In genomic region chr2:109346601-109347228, GRCh38 we compare ENCODE assay signal across 22 cellular contexts.
DNase-seq lines count a peak whose midpoint lies in the region; ATAC-seq and TF ChIP-seq lines count a peak whose summit lies in the region.
"Had no signal": no experiment of that assay in that cellular context is flagged by ENCODE, and none has a peak within 500 bp of the region (broad histone marks: within the 10 kb centered on the region; RNA-seq: fewer than 3 reads in every experiment).

No MANE protein-coding gene starts in this region.

- H3K36me3 ChIP-seq in CD8-positive, alpha-beta T cell (ENCODE audit: insufficient read depth, low read length): no peaks in the 10 kb centered on the region

- no peaks in the 10 kb centered on the region for H3K36me3 Mint-ChIP-seq in CD8-positive, alpha-beta T cell
- H3K36me3 Mint-ChIP-seq in brain (no peaks in the 10 kb centered on the region), osteocyte (ENCODE audit: unreplicated experiment) (peaks cover 5% of the 10 kb centered on the region)
- H3K36me3 Mint-ChIP-seq in effector memory CD8-positive, alpha-beta T cell (ENCODE audit: insufficient read depth): no peaks in the 10 kb centered on the region
- no peaks in the 10 kb centered on the region for H3K36me3 Mint-ChIP-seq in T-helper 2 cell treated with Interferon-gamma antibody and Interleukin-4, amounts not matched to agents 5 μg/mL and 100 μg/mL, for 36 hours (ENCODE audit: low read depth)
- H3K36me3 Mint-ChIP-seq: CD4-positive, alpha-beta memory T cell had no signal

- H3K4me1 ChIP-seq in CD8-positive, alpha-beta T cell (ENCODE audit: insufficient read depth, low read length): peaks cover 48% of the 10 kb centered on the region

- no peaks in the 10 kb centered on the region for H3K9me3 ChIP-seq in CD8-positive, alpha-beta T cell (ENCODE audit: low read length)

- DNase-seq in DMS79 treated with DMSO at 0.1 percent for 48 hours (lab: John Stamatoyannopoulos, UW) (peak; percentile 47), DMS79 (lab: John Stamatoyannopoulos, UW) (no peak), osteocyte (ENCODE audit: extremely low spot score, unreplicated experiment) (peak; percentile 40), NCI-H2227 treated with DMSO at 0.1 percent for 48 hours (lab: John Stamatoyannopoulos, UW) (no peak)
- no peak for DNase-seq in CD8-positive, alpha-beta T cell
- DNase-seq in effector memory CD8-positive, alpha-beta T cell: no peak
- no peak for DNase-seq in T-helper 2 cell treated with Interferon-gamma antibody and Interleukin-4, amounts not matched to agents 5 μg/mL and 100 μg/mL, for 36 hours (ENCODE audit: low spot score)
- DNase-seq: CD4-positive, alpha-beta memory T cell; GDM1; HCEC 1CT; Karpas-422; NCI-H1048; NCI-H146; NCI-H510A; NCI-H774; OCI-M1; Right ventricle myocardium superior had no signal

- ATAC-seq in CD8-positive, alpha-beta T cell: no peak
- no peak for ATAC-seq in effector memory CD8-positive, alpha-beta T cell (replicated peaks)
- ATAC-seq: GM23338 had no signal

- H3K27me3 ChIP-seq in CD8-positive, alpha-beta T cell (ENCODE audit: insufficient read depth, low read length): no peaks in the 10 kb centered on the region

- peak overlapping the region; percentile 95 for H3K27ac Mint-ChIP-seq in CD8-positive, alpha-beta T cell
- H3K27ac Mint-ChIP-seq in brain (peak overlapping the region; percentile 48 to 97 (median 91)), osteocyte (ENCODE audit: unreplicated experiment) (peak overlapping the region; percentile 62)
- no peak overlapping the region for H3K27ac Mint-ChIP-seq in effector memory CD8-positive, alpha-beta T cell
- no peak overlapping the region for H3K27ac Mint-ChIP-seq in T-helper 2 cell treated with Interferon-gamma antibody and Interleukin-4, amounts not matched to agents 5 μg/mL and 100 μg/mL, for 36 hours
- H3K27ac Mint-ChIP-seq: GM23338 had no signal

- no peak overlapping the region for H3K4me3 Mint-ChIP-seq in CD8-positive, alpha-beta T cell
- H3K4me3 Mint-ChIP-seq in brain: peak overlapping the region in 3 of 5 experiments; percentile 51 to 78 (median 55)
- no peak overlapping the region for H3K4me3 Mint-ChIP-seq in osteocyte (ENCODE audit: unreplicated experiment)
- H3K4me3 Mint-ChIP-seq in effector memory CD8-positive, alpha-beta T cell: no peak overlapping the region
- H3K4me3 Mint-ChIP-seq in T-helper 2 cell treated with Interferon-gamma antibody and Interleukin-4, amounts not matched to agents 5 μg/mL and 100 μg/mL, for 36 hours: no peak overlapping the region
- H3K4me3 Mint-ChIP-seq: GM23338 had no signal

- H3K27ac ChIP-seq in CD8-positive, alpha-beta T cell (ENCODE audit: low read depth, low read length): no peak overlapping the region
- H3K27ac ChIP-seq: 22Rv1, HL-60, SK-N-MC had no signal

- intact Hi-C loops in CD8-positive, alpha-beta T cell (cut with DNase I, micrococcal nuclease): loop anchor here (5.0 to 10.0 kb wide), 5 partner anchors 132 to 492 kb away; no protein-coding TSS in a partner anchor

- no peak overlapping the region for H3K4me3 ChIP-seq in CD8-positive, alpha-beta T cell (ENCODE audit: low read depth, low read length)
- H3K4me3 ChIP-seq: GM23338, SK-N-MC had no signal

- CTCF ChIA-PET in CD8-positive, alpha-beta T cell (lab: Charles Lee): interaction anchor here (1.3 kb wide), 1 partner anchor 19 kb away, joined by 4 read pairs; no protein-coding TSS in a partner anchor

- peaks cover 65% of the 10 kb centered on the region for H3K4me1 Mint-ChIP-seq in CD8-positive, alpha-beta T cell (ENCODE audit: low read depth)
- peaks cover 100% of the 10 kb centered on the region for H3K4me1 Mint-ChIP-seq in brain
- peaks cover 72% of the 10 kb centered on the region for H3K4me1 Mint-ChIP-seq in osteocyte (ENCODE audit: unreplicated experiment)
- H3K4me1 Mint-ChIP-seq in effector memory CD8-positive, alpha-beta T cell (ENCODE audit: low read depth in 2 of 2): peaks cover 14 to 21% of the 10 kb centered on the region in 2 donors
- H3K4me1 Mint-ChIP-seq in T-helper 2 cell treated with Interferon-gamma antibody and Interleukin-4, amounts not matched to agents 5 μg/mL and 100 μg/mL, for 36 hours (ENCODE audit: low read depth): peaks cover 15% of the 10 kb centered on the region

- H3K27me3 Mint-ChIP-seq in CD8-positive, alpha-beta T cell (ENCODE audit: low read depth): no peaks in the 10 kb centered on the region
- H3K27me3 Mint-ChIP-seq in brain (peaks cover 3% of the 10 kb centered on the region), osteocyte (ENCODE audit: unreplicated experiment) (no peaks in the 10 kb centered on the region)
- H3K27me3 Mint-ChIP-seq in effector memory CD8-positive, alpha-beta T cell: no peaks in the 10 kb centered on the region
- H3K27me3 Mint-ChIP-seq in T-helper 2 cell treated with Interferon-gamma antibody and Interleukin-4, amounts not matched to agents 5 μg/mL and 100 μg/mL, for 36 hours (ENCODE audit: low read depth): peaks cover 27% of the 10 kb centered on the region
- H3K27me3 Mint-ChIP-seq: CD4-positive, alpha-beta memory T cell had no signal

- no peak for TF ChIP-seq CTCF in CD8-positive, alpha-beta T cell (IDR thresholded peaks at IDR 0.05)
- no peak for TF ChIP-seq CTCF in brain (conservative IDR thresholded peaks at IDR 0.05)
- no peak for TF ChIP-seq CTCF in osteocyte (IDR thresholded peaks at IDR 0.05)

- POLR2A ChIA-PET in CD8-positive, alpha-beta T cell (lab: Charles Lee): no interaction called here

- H3K9me3 Mint-ChIP-seq in CD8-positive, alpha-beta T cell: no peaks in the 10 kb centered on the region
- H3K9me3 Mint-ChIP-seq in brain (peaks cover 0 to 1% (median 0%) of the 10 kb centered on the region in 5 experiments), osteocyte (ENCODE audit: unreplicated experiment) (no peaks in the 10 kb centered on the region)
- H3K9me3 Mint-ChIP-seq in effector memory CD8-positive, alpha-beta T cell: no peaks in the 10 kb centered on the region
- H3K9me3 Mint-ChIP-seq in T-helper 2 cell treated with Interferon-gamma antibody and Interleukin-4, amounts not matched to agents 5 μg/mL and 100 μg/mL, for 36 hours: no peaks in the 10 kb centered on the region
- H3K9me3 Mint-ChIP-seq: CD4-positive, alpha-beta memory T cell; GM23338 had no signal

Comparison
In these comparisons a context has a peak if more than half of its experiments do, and no peak if none do; other contexts are left out.
1. DNase-seq: peak in DMS79 treated with DMSO at 0.1 percent for 48 hours (single experiment) and osteocyte (single experiment); none in DMS79 (single experiment), CD8-positive, alpha-beta T cell (0 of 7), effector memory CD8-positive, alpha-beta T cell (0 of 3), NCI-H2227 treated with DMSO at 0.1 percent for 48 hours (single experiment) and T-helper 2 cell treated with Interferon-gamma antibody and Interleukin-4, amounts not matched to agents 5 μg/mL and 100 μg/mL, for 36 hours (single experiment).
2. H3K27ac Mint-ChIP-seq: peak in CD8-positive, alpha-beta T cell (single experiment), brain (5 of 5) and osteocyte (single experiment); none in effector memory CD8-positive, alpha-beta T cell (0 of 2) and T-helper 2 cell treated with Interferon-gamma antibody and Interleukin-4, amounts not matched to agents 5 μg/mL and 100 μg/mL, for 36 hours (single experiment).
3. H3K4me3 Mint-ChIP-seq: peak in brain (3 of 5); none in CD8-positive, alpha-beta T cell (single experiment), osteocyte (single experiment), effector memory CD8-positive, alpha-beta T cell (0 of 2) and T-helper 2 cell treated with Interferon-gamma antibody and Interleukin-4, amounts not matched to agents 5 μg/mL and 100 μg/mL, for 36 hours (single experiment).